Comparison of ENCODE assay signal across 8 cellular contexts in genomic region chr2:240586198-240586918, GRCh38. TPM values are rescaled to one million over a fixed set of nuclear protein-coding genes. Genes with fewer than 3 reads are reported as not detected.
DNase-seq lines count a peak whose midpoint lies in the region; ATAC-seq and TF ChIP-seq lines count a peak whose summit lies in the region.

Gene CAPN10 (plus strand): TSS chr2:240586734. CDS start chr2:240586912, 178 bp downstream.

- TF ChIP-seq CTCF in right atrium auricular region (IDR thresholded peaks at IDR 0.05): no peak
- TF ChIP-seq CTCF in uterus (IDR thresholded peaks at IDR 0.05): peak in 2 of 4 experiments; percentile 17 to 20

- intact Hi-C loops in uterus (cut with DNase I; ENCODE audit: low total_unique reads): no loop called here

- H3K27ac Mint-ChIP-seq in T-helper 17 cell: peak within 1 kb of the TSS; percentile 96

- H3K9me3 ChIP-seq in T-helper 17 cell (ENCODE audit: control insufficient read depth, low read length, poor library complexity, severe bottlenecking) (no peaks in the 10 kb centered on the region), right atrium auricular region (no peaks in the 10 kb centered on the region), uterus (no peaks in the 10 kb centered on the region)

- peaks cover 0 to 44% of the 10 kb centered on the region in 2 donors for H3K4me1 ChIP-seq in right atrium auricular region
- H3K4me1 ChIP-seq in uterus: peaks cover 16 to 24% of the 10 kb centered on the region in 2 donors

- H3K4me3 Mint-ChIP-seq in T-helper 17 cell: peak within 1 kb of the TSS; percentile 95

- H3K36me3 ChIP-seq in right atrium auricular region (peaks cover 9% of the 10 kb centered on the region), uterus (no peaks in the 10 kb centered on the region)

- H3K27me3 ChIP-seq in right atrium auricular region (no peaks in the 10 kb centered on the region), uterus (no peaks in the 10 kb centered on the region)

- H3K4me3 ChIP-seq in right atrium auricular region (peak within 1 kb of the TSS; percentile 85 to 97), uterus (peak within 1 kb of the TSS; percentile 67 to 77)

- H3K27me3 Mint-ChIP-seq in T-helper 17 cell: no peaks in the 10 kb centered on the region

- H3K27ac ChIP-seq in right atrium auricular region: peak within 1 kb of the TSS; percentile 97 to 98
- peak within 1 kb of the TSS; percentile 89 to 93 for H3K27ac ChIP-seq in uterus

- ATAC-seq in HG02885 (IDR thresholded peaks at IDR 0.05; ENCODE audit: poor library complexity, unreplicated experiment) (peak; percentile 69), T-helper 17 cell (peak; percentile 88)

- peaks cover 31% of the 10 kb centered on the region for H3K4me1 Mint-ChIP-seq in T-helper 17 cell

- TF ChIP-seq POLR2A in GM15510 (IDR thresholded peaks at IDR 0.05; ENCODE audit: borderline replicate concordance, extremely low read depth, insufficient read length) (peak; percentile 72), uterus (IDR thresholded peaks at IDR 0.05) (peak; percentile 45 to 61)

- DNase-seq in NCI-H1694 treated with DMSO at 0.1 percent for 48 hours (lab: John Stamatoyannopoulos, UW) (peak; percentile 91), T-helper 17 cell (peak; percentile 92 to 96 (median 93)), amygdala (lab: John Stamatoyannopoulos, UW) (peak; percentile 86 to 100 (median 97)), right atrium auricular region (ENCODE audit: low spot score) (peak; percentile 99), pulmonary artery endothelial cell (ENCODE audit: low read depth, low spot score) (peak; percentile 81), uterus (peak; percentile 97)

- H3K36me3 Mint-ChIP-seq in T-helper 17 cell (ENCODE audit: low read depth): peaks cover 4% of the 10 kb centered on the region

RNA-seq across cellular contexts. Expression of gene CAPN10, which starts in this region (rescaled TPM):
- 10 to 100 TPM; 64.2 to 82.9 TPM for total RNA-seq in T-helper 17 cell
- total RNA-seq in right atrium auricular region: 10 to 100 TPM; 14.1 to 14.6 TPM
- 28.9 and 30.3 TPM in 2 replicates for total RNA-seq in pulmonary artery endothelial cell
- total RNA-seq in uterus: 10 to 100 TPM in 3 of 4 donors, 1 to 10 TPM in 1; 2.8 to 39.6 (median 21.6) TPM

Comparison
In these comparisons a context has a peak if more than half of its experiments do, and no peak if none do; other contexts are left out.
1. Peak in every context shown above with its lines: DNase-seq, ATAC-seq, H3K4me3 ChIP-seq and H3K27ac ChIP-seq.